In genomic region chr16:70703835-70704381, GRCh38 we compare ENCODE assay signal across 2 cellular contexts.
TF ChIP-seq lines count a peak whose summit lies in the region.

No MANE protein-coding gene starts in this region.

TF ChIP-seq in SK-N-SH, 30 proteins besides CTCF, POLR2A, EP300 and RAD21 (continued from another document):
- TF ChIP-seq MXI1 (IDR thresholded peaks at IDR 0.05; ENCODE audit: low read depth, low read length): peak; percentile 14; the same call in 1 of the 2 replicates
TF ChIP-seq in SK-N-SH: peak in this region for 1.

TF ChIP-seq in SK-N-SH treated with all-trans-retinoic acid at 6 μM for 48 hours, 23 proteins besides CTCF, POLR2A, EP300 and RAD21 (continued from another document):
- TF ChIP-seq TSHZ2 (CRISPR knock-in tag; IDR thresholded peaks at IDR 0.05): no peak
- no peak for TF ChIP-seq ARNTL (CRISPR knock-in tag; IDR thresholded peaks at IDR 0.05; ENCODE audit: borderline replicate concordance, low read depth)
- no peak for TF ChIP-seq TCF4 (CRISPR knock-in tag; IDR thresholded peaks at IDR 0.05; ENCODE audit: borderline replicate concordance)
- no peak for TF ChIP-seq ZC3H10 (CRISPR knock-in tag; IDR thresholded peaks at IDR 0.05)
- TF ChIP-seq, protein P1, sequence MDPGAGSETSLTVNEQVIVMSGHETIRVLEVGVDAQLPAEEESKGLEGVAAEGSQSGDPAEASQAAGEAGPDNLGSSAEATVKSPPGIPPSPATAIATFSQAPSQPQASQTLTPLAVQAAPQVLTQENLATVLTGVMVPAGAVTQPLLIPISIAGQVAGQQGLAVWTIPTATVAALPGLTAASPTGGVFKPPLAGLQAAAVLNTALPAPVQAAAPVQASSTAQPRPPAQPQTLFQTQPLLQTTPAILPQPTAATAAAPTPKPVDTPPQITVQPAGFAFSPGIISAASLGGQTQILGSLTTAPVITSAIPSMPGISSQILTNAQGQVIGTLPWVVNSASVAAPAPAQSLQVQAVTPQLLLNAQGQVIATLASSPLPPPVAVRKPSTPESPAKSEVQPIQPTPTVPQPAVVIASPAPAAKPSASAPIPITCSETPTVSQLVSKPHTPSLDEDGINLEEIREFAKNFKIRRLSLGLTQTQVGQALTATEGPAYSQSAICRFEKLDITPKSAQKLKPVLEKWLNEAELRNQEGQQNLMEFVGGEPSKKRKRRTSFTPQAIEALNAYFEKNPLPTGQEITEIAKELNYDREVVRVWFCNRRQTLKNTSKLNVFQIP (CRISPR knock-in tag; IDR thresholded peaks at IDR 0.05; ENCODE audit: borderline replicate concordance, low read depth): no peak
- TF ChIP-seq ZFP30 (CRISPR knock-in tag; IDR thresholded peaks at IDR 0.05): no peak
- no peak for TF ChIP-seq RARB (CRISPR knock-in tag; IDR thresholded peaks at IDR 0.05)
- TF ChIP-seq, protein P2, sequence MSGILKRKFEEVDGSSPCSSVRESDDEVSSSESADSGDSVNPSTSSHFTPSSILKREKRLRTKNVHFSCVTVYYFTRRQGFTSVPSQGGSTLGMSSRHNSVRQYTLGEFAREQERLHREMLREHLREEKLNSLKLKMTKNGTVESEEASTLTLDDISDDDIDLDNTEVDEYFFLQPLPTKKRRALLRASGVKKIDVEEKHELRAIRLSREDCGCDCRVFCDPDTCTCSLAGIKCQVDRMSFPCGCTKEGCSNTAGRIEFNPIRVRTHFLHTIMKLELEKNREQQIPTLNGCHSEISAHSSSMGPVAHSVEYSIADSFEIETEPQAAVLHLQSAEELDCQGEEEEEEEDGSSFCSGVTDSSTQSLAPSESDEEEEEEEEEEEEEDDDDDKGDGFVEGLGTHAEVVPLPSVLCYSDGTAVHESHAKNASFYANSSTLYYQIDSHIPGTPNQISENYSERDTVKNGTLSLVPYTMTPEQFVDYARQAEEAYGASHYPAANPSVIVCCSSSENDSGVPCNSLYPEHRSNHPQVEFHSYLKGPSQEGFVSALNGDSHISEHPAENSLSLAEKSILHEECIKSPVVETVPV (CRISPR knock-in tag; IDR thresholded peaks at IDR 0.05): no peak
- TF ChIP-seq PATZ1 (CRISPR knock-in tag; IDR thresholded peaks at IDR 0.05; ENCODE audit: borderline replicate concordance): no peak
- no peak for TF ChIP-seq SNAI2 (CRISPR knock-in tag; IDR thresholded peaks at IDR 0.05)
- no peak for TF ChIP-seq TOX (CRISPR knock-in tag; IDR thresholded peaks at IDR 0.05; ENCODE audit: borderline replicate concordance)
- no peak for TF ChIP-seq OSR1 (CRISPR knock-in tag; IDR thresholded peaks at IDR 0.05)
- no peak for TF ChIP-seq ZNF8 (CRISPR knock-in tag; IDR thresholded peaks at IDR 0.05)
- no peak for TF ChIP-seq ZNF565 (CRISPR knock-in tag; conservative IDR thresholded peaks at IDR 0.05; ENCODE audit: low read depth)
- TF ChIP-seq ZFP3 (CRISPR knock-in tag; IDR thresholded peaks at IDR 0.05): no peak
- no peak for TF ChIP-seq ZNF70 (CRISPR knock-in tag; IDR thresholded peaks at IDR 0.05)
- TF ChIP-seq ISL1 (CRISPR knock-in tag; IDR thresholded peaks at IDR 0.05): no peak
- no peak for TF ChIP-seq CSDC2 (CRISPR knock-in tag; IDR thresholded peaks at IDR 0.05)
